ENCODE assay signal across 10 cellular contexts in the genomic region with DNA sequence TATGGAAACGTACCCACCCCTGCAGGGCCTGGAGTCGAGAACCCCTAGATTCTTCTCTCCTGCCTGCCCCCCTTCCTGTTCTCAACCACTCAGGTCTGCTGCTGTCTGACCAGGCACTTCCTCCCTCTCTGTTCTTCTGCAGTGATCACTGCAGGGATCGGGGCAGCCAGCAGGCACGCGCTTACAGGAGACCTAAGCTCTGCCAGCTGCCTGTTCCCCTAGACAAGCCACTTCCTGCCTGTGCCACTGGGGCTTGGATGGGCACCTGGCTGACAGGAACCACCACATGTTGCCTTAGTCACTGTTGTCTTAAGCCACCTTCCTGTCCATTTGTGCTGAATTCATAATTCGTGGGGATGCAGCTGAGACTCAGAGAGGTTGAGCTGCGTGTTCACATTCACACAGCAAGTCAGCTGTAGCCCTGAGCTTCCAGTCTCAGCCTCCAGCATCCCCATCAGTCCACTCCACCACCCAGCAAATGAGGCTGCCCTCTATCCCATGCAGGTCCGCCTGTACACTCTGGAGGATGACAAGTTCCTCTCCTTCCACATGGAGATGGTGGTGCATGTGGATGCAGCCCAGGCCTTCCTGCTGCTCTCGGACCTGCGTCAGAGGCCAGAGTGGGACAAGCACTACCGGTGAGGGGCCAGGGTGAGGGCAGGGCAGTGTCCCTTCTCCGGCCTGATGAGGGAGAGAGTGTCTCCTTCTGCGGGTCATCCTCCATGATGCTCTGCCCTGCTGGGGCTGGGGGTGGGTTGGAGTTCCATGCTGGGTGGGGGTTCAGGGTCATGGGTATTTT. TPM values are rescaled to one million over a fixed set of nuclear protein-coding genes. Genes with fewer than 3 reads are reported as not detected.
DNase-seq lines count a peak whose midpoint lies in the region; FAIRE-seq and TF ChIP-seq lines count a peak whose summit lies in the region.
"Had no signal": no experiment of that assay in that cellular context is flagged by ENCODE, and none has a peak within 500 bp of the region (broad histone marks: within the 10 kb centered on the region; RNA-seq: fewer than 3 reads in every experiment).

No MANE protein-coding gene starts in this region.

- CTCF ChIA-PET in activated CD4-positive, alpha-beta memory T cell treated with anti-CD3 and anti-CD28 coated beads for 36 hours (lab: Charles Lee): no interaction called here

- no peaks in the 10 kb centered on the region for H3K36me3 Mint-ChIP-seq in activated CD4-positive, alpha-beta memory T cell treated with anti-CD3 and anti-CD28 coated beads for 36 hours

- no peak overlapping the region for H3K4me3 Mint-ChIP-seq in activated CD4-positive, alpha-beta memory T cell treated with anti-CD3 and anti-CD28 coated beads for 36 hours

- FAIRE-seq in keratinocyte (lab: Jason Lieb, UNC): peak; percentile 87
- no peak for FAIRE-seq in HTR-8/SVneo (lab: Jason Lieb, UNC)
- FAIRE-seq: G401.6 had no signal

- no peaks in the 10 kb centered on the region for H3K79me2 ChIP-seq in keratinocyte (ENCODE audit: control insufficient read depth, insufficient read depth, low read length)

- no peaks in the 10 kb centered on the region for H3K27me3 Mint-ChIP-seq in activated CD4-positive, alpha-beta memory T cell treated with anti-CD3 and anti-CD28 coated beads for 36 hours

- H3K27ac Mint-ChIP-seq in activated CD4-positive, alpha-beta memory T cell treated with anti-CD3 and anti-CD28 coated beads for 36 hours: no peak overlapping the region

- H3K9me3 Mint-ChIP-seq in activated CD4-positive, alpha-beta memory T cell treated with anti-CD3 and anti-CD28 coated beads for 36 hours: no peaks in the 10 kb centered on the region

- peak overlapping the region; percentile 23 for H2AFZ ChIP-seq in keratinocyte (ENCODE audit: control insufficient read depth, low read length)

- H3K27me3 ChIP-seq in keratinocyte (ENCODE audit: control insufficient read depth, extremely low read depth, insufficient read depth, low read length): no peaks in the 10 kb centered on the region

- dilution Hi-C loops in keratinocyte (cut with MboI; ENCODE audit: extremely low pct_ligation_motif_present, low sequenced_read_pairs): no loop called here

- H3K4me3 ChIP-seq in keratinocyte (ENCODE audit: control insufficient read depth in 2 of 3, extremely low read depth in 1 of 3, insufficient read depth in 2 of 3, low read depth in 1 of 3, low read length in 3 of 3): no peak overlapping the region

- no peak for TF ChIP-seq CTCF in keratinocyte (optimal IDR thresholded peaks at IDR 0.05 in 1 of 3, IDR thresholded peaks at IDR 0.05 in 1 of 3, conservative IDR thresholded peaks at IDR 0.05 in 1 of 3; ENCODE audit: extremely low read depth in 1 of 3, insufficient read depth in 2 of 3, low read length in 3 of 3)

- intact Hi-C loops in activated CD4-positive, alpha-beta memory T cell treated with anti-CD3 and anti-CD28 coated beads for 36 hours (cut with micrococcal nuclease): no loop called here

- H3K4me2 ChIP-seq in keratinocyte (ENCODE audit: control insufficient read depth, extremely low read depth, insufficient read depth, low read depth, low read length): peak overlapping the region; percentile 18

- POLR2A ChIA-PET in activated CD4-positive, alpha-beta memory T cell treated with anti-CD3 and anti-CD28 coated beads for 36 hours (lab: Charles Lee): no interaction called here

- H3K9ac ChIP-seq in keratinocyte (ENCODE audit: control insufficient read depth, extremely low read depth, insufficient read depth, low read length): no peak overlapping the region

- H4K20me1 ChIP-seq in keratinocyte (ENCODE audit: control insufficient read depth, extremely low read depth, insufficient read depth, low read length): no peaks in the 10 kb centered on the region

- no peaks in the 10 kb centered on the region for H3K36me3 ChIP-seq in keratinocyte (ENCODE audit: control insufficient read depth in 2 of 2, extremely low read depth in 1 of 2, insufficient read depth in 2 of 2, low read length in 2 of 2)

- no peaks in the 10 kb centered on the region for H3K9me1 ChIP-seq in keratinocyte (ENCODE audit: control insufficient read depth, extremely low read depth, insufficient read depth, low read length)

- DNase-seq in COR-L47 (lab: John Stamatoyannopoulos, UW): peak; percentile 66
- DNase-seq in Kasumi-1 (lab: John Stamatoyannopoulos, UW): peak; percentile 86 to 94
- peak; percentile 50 for DNase-seq in activated CD4-positive, alpha-beta memory T cell treated with anti-CD3 and anti-CD28 coated beads for 36 hours
- DNase-seq in keratinocyte (ENCODE audit: low read depth, low spot score): no peak
- DNase-seq in substantia nigra (lab: John Stamatoyannopoulos, UW): no peak
- no peak for DNase-seq in HTR-8/SVneo (ENCODE audit: insufficient read length, low spot score)
- DNase-seq in NCI-H2227 (lab: John Stamatoyannopoulos, UW; ENCODE audit: unreplicated experiment): no peak
- no peak for DNase-seq in HT-29 (ENCODE audit: low spot score)
- DNase-seq: occipital lobe had no signal

- H3K4me1 ChIP-seq in keratinocyte (ENCODE audit: control insufficient read depth, extremely low read depth, insufficient read depth, low read length): peaks cover 13% of the 10 kb centered on the region

- peaks cover 12% of the 10 kb centered on the region for H3K4me1 Mint-ChIP-seq in activated CD4-positive, alpha-beta memory T cell treated with anti-CD3 and anti-CD28 coated beads for 36 hours (ENCODE audit: low read depth)

- H3K9me3 ChIP-seq in keratinocyte (ENCODE audit: control insufficient read depth, low read depth, low read length): no peaks in the 10 kb centered on the region

- no peak overlapping the region for H3K27ac ChIP-seq in keratinocyte (ENCODE audit: control insufficient read depth, insufficient read depth, low read length)
- H3K27ac ChIP-seq in substantia nigra (ENCODE audit: low read depth, low read length, poor library complexity, severe bottlenecking): no peak overlapping the region

RNA-seq across cellular contexts. Expression of a gene that starts 18.6 kb away (rescaled TPM):
- total RNA-seq in activated CD4-positive, alpha-beta memory T cell treated with anti-CD3 and anti-CD28 coated beads for 36 hours: not detected
- polyA plus RNA-seq in keratinocyte: 0.07 to 0.10 TPM (median 0.07 TPM) in 3 replicates
- polyA plus RNA-seq in keratinocyte (2011; ENCODE audit: low read depth): not detected
- not detected in 2 replicates for polyA plus RNA-seq in keratinocyte (2011; cell fraction: cytosol; rRNA removed)
- polyA plus RNA-seq in keratinocyte (2011; cell fraction: nucleus; rRNA removed): 0.23 and 0.24 TPM in 2 replicates
- 0.07 TPM in 1 of 2 replicates, not detected in the other for polyA plus RNA-seq in keratinocyte (2012; ENCODE audit: low replicate concordance)
- 0.20 TPM in 1 of 3 replicates, not detected in the others for polyA minus RNA-seq in keratinocyte
- not detected for polyA minus RNA-seq in keratinocyte (2011; cell fraction: cytosol; rRNA and poly(A)+ RNA removed)
- polyA minus RNA-seq in keratinocyte (2011; cell fraction: nucleus; rRNA and poly(A)+ RNA removed): not detected in 2 replicates
- not detected in 2 replicates for total RNA-seq in HT-29 (2014; rRNA removed; shearing (Covaris generic))
- total RNA-seq: occipital lobe had no signal

RNA-seq across cellular contexts. Expression of a gene that starts 36.8 kb away (rescaled TPM):
- total RNA-seq in activated CD4-positive, alpha-beta memory T cell treated with anti-CD3 and anti-CD28 coated beads for 36 hours: under 1 TPM in 1 of 2 experiments, not detected in 1; 0.05 TPM
- 0.05 to 0.12 TPM in 2 of 3 replicates, not detected in the other for polyA plus RNA-seq in keratinocyte
- 0.11 TPM for polyA plus RNA-seq in keratinocyte (2011; ENCODE audit: low read depth)
- polyA plus RNA-seq in keratinocyte (2011; cell fraction: cytosol; rRNA removed): not detected in 2 replicates
- 0.47 and 0.57 TPM in 2 replicates for polyA plus RNA-seq in keratinocyte (2011; cell fraction: nucleus; rRNA removed)
- polyA plus RNA-seq in keratinocyte (2012; ENCODE audit: low replicate concordance): 0.14 TPM in 1 of 2 replicates, not detected in the other
- polyA minus RNA-seq in keratinocyte: 0.53 TPM in 1 of 3 replicates, not detected in the others
- polyA minus RNA-seq in keratinocyte (2011; cell fraction: cytosol; rRNA and poly(A)+ RNA removed): not detected
- 0.47 TPM in 1 of 2 replicates, not detected in the other for polyA minus RNA-seq in keratinocyte (2011; cell fraction: nucleus; rRNA and poly(A)+ RNA removed)
- total RNA-seq in HT-29 (2014; rRNA removed; shearing (Covaris generic)): 0.15 and 0.23 TPM in 2 replicates

RNA-seq across cellular contexts. Expression of a gene that starts 56.7 kb away (rescaled TPM):
- 1 to 10 TPM in 1 of 2 experiments, under 1 TPM in 1; 0.99 to 1.1 TPM for total RNA-seq in activated CD4-positive, alpha-beta memory T cell treated with anti-CD3 and anti-CD28 coated beads for 36 hours
- polyA plus RNA-seq in keratinocyte: 3.4 to 4.0 TPM (median 3.9 TPM) in 3 replicates
- 0.65 TPM for polyA plus RNA-seq in keratinocyte (2011; ENCODE audit: low read depth)
- 2.0 and 3.2 TPM in 2 replicates for polyA plus RNA-seq in keratinocyte (2011; cell fraction: cytosol; rRNA removed)
- polyA plus RNA-seq in keratinocyte (2011; cell fraction: nucleus; rRNA removed): 7.3 and 9.5 TPM in 2 replicates
- polyA plus RNA-seq in keratinocyte (2012; ENCODE audit: low replicate concordance): 2.0 and 4.7 TPM in 2 replicates
- polyA minus RNA-seq in keratinocyte: 3.6 to 11.6 TPM (median 5.3 TPM) in 3 replicates
- 5.2 TPM for polyA minus RNA-seq in keratinocyte (2011; cell fraction: cytosol; rRNA and poly(A)+ RNA removed)
- polyA minus RNA-seq in keratinocyte (2011; cell fraction: nucleus; rRNA and poly(A)+ RNA removed): 5.1 and 6.4 TPM in 2 replicates
- total RNA-seq in HT-29 (2014; rRNA removed; shearing (Covaris generic)): 23.4 and 24.4 TPM in 2 replicates

Comparison
In these comparisons a context has a peak if more than half of its experiments do, and no peak if none do; other contexts are left out.
1. DNase-seq: peak in COR-L47 (single experiment), Kasumi-1 (2 of 2) and activated CD4-positive, alpha-beta memory T cell treated with anti-CD3 and anti-CD28 coated beads for 36 hours (single experiment); none in keratinocyte (single experiment), substantia nigra (0 of 49), HTR-8/SVneo (single experiment), NCI-H2227 (single experiment) and HT-29 (single experiment).
2. RNA of a gene that starts 56.7 kb away (total RNA-seq): 23.4 to 24.4 TPM in HT-29; 0.99 to 1.1 TPM in activated CD4-positive, alpha-beta memory T cell treated with anti-CD3 and anti-CD28 coated beads for 36 hours; every median in the first group is over 10 times any median in the second.